5 cellular contexts compared by ENCODE assay signal in genomic region chr16:89936034-89936433, GRCh38.
"Had no signal": no experiment of that assay in that cellular context is flagged by ENCODE, and none has a peak within 500 bp of the region (broad histone marks: within the 10 kb centered on the region; RNA-seq: fewer than 3 reads in every experiment).

No MANE protein-coding gene starts in this region.

- H3K4me3 Mint-ChIP-seq: GM23338, H9, IgD-negative memory B cell had no signal

- H3K36me3 Mint-ChIP-seq: IgD-negative memory B cell had no signal

- H3K27ac Mint-ChIP-seq: GM23338, IgD-negative memory B cell had no signal

- DNase-seq: H9, HCEC 1CT, KBM-7 had no signal

- H3K4me1 Mint-ChIP-seq: GM23338, H9 had no signal

- H3K9me3 Mint-ChIP-seq: GM23338, H9, IgD-negative memory B cell had no signal
